Comparison of ENCODE assay signal across 1 cellular context in the genomic region with DNA sequence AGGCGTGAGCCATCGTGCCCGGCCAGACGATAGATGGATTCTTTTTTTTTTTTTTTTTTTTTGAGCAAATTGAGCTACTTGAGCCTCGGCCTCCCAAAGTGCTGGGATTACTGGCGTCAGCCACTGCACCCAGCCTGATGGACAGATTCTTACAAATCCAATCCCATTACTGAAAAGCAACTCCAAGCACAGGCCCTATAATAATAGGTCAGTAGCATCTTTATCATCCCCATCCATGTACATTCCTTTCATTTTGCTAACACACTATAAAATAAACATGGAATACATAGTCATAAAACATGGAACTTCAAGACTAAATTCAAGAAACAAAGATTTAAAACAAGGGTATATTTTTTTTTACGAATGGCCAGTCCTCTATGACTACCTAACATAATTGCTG.
TF ChIP-seq lines count a peak whose summit lies in the region.

No MANE protein-coding gene starts in this region.

TF ChIP-seq in HCT116, 20 proteins besides CTCF, POLR2A, EP300 and RAD21 (continued from another document):
- TF ChIP-seq, protein P1, sequence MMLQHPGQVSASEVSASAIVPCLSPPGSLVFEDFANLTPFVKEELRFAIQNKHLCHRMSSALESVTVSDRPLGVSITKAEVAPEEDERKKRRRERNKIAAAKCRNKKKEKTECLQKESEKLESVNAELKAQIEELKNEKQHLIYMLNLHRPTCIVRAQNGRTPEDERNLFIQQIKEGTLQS (IDR thresholded peaks at IDR 0.05) = no peak
- TF ChIP-seq, protein P2, sequence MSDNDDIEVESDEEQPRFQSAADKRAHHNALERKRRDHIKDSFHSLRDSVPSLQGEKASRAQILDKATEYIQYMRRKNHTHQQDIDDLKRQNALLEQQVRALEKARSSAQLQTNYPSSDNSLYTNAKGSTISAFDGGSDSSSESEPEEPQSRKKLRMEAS (IDR thresholded peaks at IDR 0.05) = no peak
